19 cellular contexts compared by ENCODE assay signal in genomic region chr6:35573495-35574110, GRCh38.
"Had no signal": no experiment of that assay in that cellular context is flagged by ENCODE, and none has a peak within 500 bp of the region (broad histone marks: within the 10 kb centered on the region; RNA-seq: fewer than 3 reads in every experiment).

No MANE protein-coding gene starts in this region.

- H3K4me1 Mint-ChIP-seq: activated CD4-positive, alpha-beta memory T cell treated with anti-CD3 and anti-CD28 coated beads, Interleukin-2, amount 10 ng/mL, durations not matched to agents 7 days and 5 days; immature natural killer cell; naive B cell; stimulated activated effector memory CD8-positive, alpha-beta T cell treated with anti-CD3 and anti-CD28 coated beads, Interleukin-12 subunit alpha, Interleukin-12 subunit beta, amount 100 ng/mL, for 72 hours had no signal

- H3K9me3 ChIP-seq: lower lobe of right lung, neutrophil, right atrium auricular region, tibial artery, uterus had no signal

- H3K36me3 ChIP-seq: uterus had no signal

- H3K4me3 Mint-ChIP-seq: activated CD4-positive, alpha-beta memory T cell treated with anti-CD3 and anti-CD28 coated beads, Interleukin-2, amount 10 ng/mL, durations not matched to agents 7 days and 5 days; activated CD4-positive, alpha-beta T cell treated with anti-CD3 and anti-CD28 coated beads for 36 hours; activated T-helper 1 cell treated with anti-CD3 and anti-CD28 coated beads, Interleukin-12 subunit alpha, Interleukin-12 subunit beta, Interleukin-2, Interleukin-4 antibody, amounts not matched to agents 30 ng/mL and 10 ng/mL and 1 ng/mL, durations not matched to agents 14 hours and 24 hours and 36 hours; immature natural killer cell; naive B cell; stimulated activated effector memory CD8-positive, alpha-beta T cell treated with anti-CD3 and anti-CD28 coated beads, Interleukin-12 subunit alpha, Interleukin-12 subunit beta, amount 100 ng/mL, for 72 hours had no signal

- H3K27ac ChIP-seq: epithelial cell of prostate, lower lobe of right lung, neutrophil, right atrium auricular region, tibial artery, uterus, WERI-Rb-1 had no signal

- H3K4me3 ChIP-seq: lower lobe of right lung, right atrium auricular region, tibial artery, uterus had no signal

- H3K27ac Mint-ChIP-seq: activated CD4-positive, alpha-beta memory T cell treated with anti-CD3 and anti-CD28 coated beads, Interleukin-2, amount 10 ng/mL, durations not matched to agents 7 days and 5 days; activated CD4-positive, alpha-beta T cell treated with anti-CD3 and anti-CD28 coated beads for 36 hours; activated T-helper 1 cell treated with anti-CD3 and anti-CD28 coated beads, Interleukin-12 subunit alpha, Interleukin-12 subunit beta, Interleukin-2, Interleukin-4 antibody, amounts not matched to agents 30 ng/mL and 10 ng/mL and 1 ng/mL, durations not matched to agents 14 hours and 24 hours and 36 hours; immature natural killer cell had no signal

- H3K9me3 Mint-ChIP-seq: activated CD4-positive, alpha-beta memory T cell treated with anti-CD3 and anti-CD28 coated beads, Interleukin-2, amount 10 ng/mL, durations not matched to agents 7 days and 5 days; activated T-helper 1 cell treated with anti-CD3 and anti-CD28 coated beads, Interleukin-12 subunit alpha, Interleukin-12 subunit beta, Interleukin-2, Interleukin-4 antibody, amounts not matched to agents 30 ng/mL and 10 ng/mL and 1 ng/mL, durations not matched to agents 14 hours and 24 hours and 36 hours; immature natural killer cell; naive B cell; stimulated activated effector memory CD8-positive, alpha-beta T cell treated with anti-CD3 and anti-CD28 coated beads, Interleukin-12 subunit alpha, Interleukin-12 subunit beta, amount 100 ng/mL, for 72 hours had no signal

- H3K4me1 ChIP-seq: lower lobe of right lung, right atrium auricular region, tibial artery, uterus had no signal

- ATAC-seq: activated CD4-positive, alpha-beta T cell treated with anti-CD3 and anti-CD28 coated beads for 36 hours; left cardiac atrium; lower lobe of right lung; stimulated activated effector memory CD8-positive, alpha-beta T cell treated with anti-CD3 and anti-CD28 coated beads, Interleukin-12 subunit alpha, Interleukin-12 subunit beta, amount 100 ng/mL, for 72 hours had no signal

- H3K27me3 ChIP-seq: neutrophil, right atrium auricular region, tibial artery, uterus had no signal

- H3K27me3 Mint-ChIP-seq: activated CD4-positive, alpha-beta memory T cell treated with anti-CD3 and anti-CD28 coated beads, Interleukin-2, amount 10 ng/mL, durations not matched to agents 7 days and 5 days; activated CD4-positive, alpha-beta T cell treated with anti-CD3 and anti-CD28 coated beads for 36 hours; naive B cell had no signal

- DNase-seq: activated CD4-positive, alpha-beta memory T cell treated with anti-CD3 and anti-CD28 coated beads, Interleukin-2, amount 10 ng/mL, durations not matched to agents 7 days and 5 days; activated CD4-positive, alpha-beta T cell treated with anti-CD3 and anti-CD28 coated beads for 36 hours; activated naive CD4-positive, alpha-beta T cell treated with Interleukin-2 at 50 U/mL for 16 hours; central memory CD4-positive, alpha-beta T cell; cortex of kidney; effector memory CD4-positive, alpha-beta T cell; immature natural killer cell; left cardiac atrium; lower lobe of right lung; midbrain; naive B cell; tibial artery; uterus; WERI-Rb-1 had no signal
